In the genomic region with DNA sequence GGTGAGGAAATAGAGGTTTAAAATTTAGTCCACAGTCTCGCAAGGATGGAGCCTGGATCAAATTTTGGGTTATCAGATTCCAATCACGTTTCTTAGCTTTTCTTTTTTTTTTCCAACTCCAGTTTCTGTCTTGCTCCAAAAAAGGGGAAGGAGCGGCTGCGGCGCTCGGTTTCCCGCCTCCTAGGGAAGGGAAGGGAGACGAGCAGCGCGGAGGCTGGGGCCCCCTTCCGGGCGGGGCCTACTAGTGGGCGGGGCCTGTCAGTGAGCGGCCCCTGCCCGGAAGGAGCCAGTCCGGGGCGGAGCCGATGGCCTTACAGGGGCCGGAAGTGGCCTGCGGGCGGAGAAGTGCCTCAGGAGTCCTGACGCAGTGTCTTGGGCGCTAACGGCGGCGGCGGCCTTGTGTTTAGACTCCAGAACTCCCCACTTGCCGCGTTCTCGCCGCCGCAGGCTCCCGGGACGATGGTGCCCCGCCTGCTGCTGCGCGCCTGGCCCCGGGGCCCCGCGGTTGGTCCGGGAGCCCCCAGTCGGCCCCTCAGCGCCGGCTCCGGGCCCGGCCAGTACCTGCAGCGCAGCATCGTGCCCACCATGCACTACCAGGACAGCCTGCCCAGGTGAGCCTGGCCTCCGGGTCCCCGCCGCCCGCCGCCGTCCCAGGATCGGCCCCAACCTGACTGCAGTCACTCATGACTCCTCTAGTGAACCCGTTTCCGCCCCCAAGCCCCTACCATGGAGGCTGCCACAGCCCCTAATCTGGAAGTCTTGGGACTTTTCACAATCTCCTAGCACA, we compare ENCODE assay signal across 8 cellular contexts. TPM values are rescaled to one million over a fixed set of nuclear protein-coding genes. Genes with fewer than 3 reads are reported as not detected.
DNase-seq lines count a peak whose midpoint lies in the region; ATAC-seq and TF ChIP-seq lines count a peak whose summit lies in the region.

A gene (plus strand): TSS at position 340 of the 787 bp plus-strand sequence. CDS start 120 bp downstream, at position 460.

- H3K27ac Mint-ChIP-seq in progenitor cell of endocrine pancreas, result peak within 1 kb of the TSS; percentile 93

- intact Hi-C loops in left ventricle myocardium inferior (cut with micrococcal nuclease) (no loop called here), upper lobe of right lung (cut with DNase I) (no loop called here)

- H3K27me3 ChIP-seq in left ventricle myocardium inferior (ENCODE audit: low read depth) (no peaks in the 10 kb centered on the region), upper lobe of right lung (no peaks in the 10 kb centered on the region)

- ATAC-seq in GM18499 (IDR thresholded peaks at IDR 0.05; ENCODE audit: insufficient read depth, unreplicated experiment) (peak; percentile 82), HG02938 (IDR thresholded peaks at IDR 0.05; ENCODE audit: unreplicated experiment) (peak; percentile 99), upper lobe of right lung (peak; percentile 99)

- peaks cover 61% of the 10 kb centered on the region for H3K4me1 ChIP-seq in left ventricle myocardium inferior
- peaks cover 31% of the 10 kb centered on the region for H3K4me1 ChIP-seq in upper lobe of right lung

- no peaks in the 10 kb centered on the region for H3K9me3 ChIP-seq in left ventricle myocardium inferior (replicated peaks)
- no peaks in the 10 kb centered on the region for H3K9me3 ChIP-seq in upper lobe of right lung

- H3K27ac ChIP-seq in left ventricle myocardium inferior (replicated peaks) (peak within 1 kb of the TSS; percentile 98), upper lobe of right lung (peak within 1 kb of the TSS; percentile 100)

- H3K36me3 ChIP-seq in left ventricle myocardium inferior, result peaks cover 9% of the 10 kb centered on the region
- H3K36me3 ChIP-seq in upper lobe of right lung, result peaks cover 13% of the 10 kb centered on the region

- peak; percentile 52 for DNase-seq in NCI-H187 treated with DMSO at 0.1 percent for 48 hours (lab: John Stamatoyannopoulos, UW)
- DNase-seq in T-helper 2 cell, result peak; percentile 80 to 97 (median 86)
- peak; percentile 21 to 94 (median 82) for DNase-seq in amygdala (lab: John Stamatoyannopoulos, UW)
- DNase-seq in left ventricle myocardium inferior, result peak; percentile 95
- peak; percentile 77 for DNase-seq in progenitor cell of endocrine pancreas (ENCODE audit: low spot score, unreplicated experiment)
- DNase-seq in upper lobe of right lung, result peak; percentile 98

- TF ChIP-seq CTCF in left ventricle myocardium inferior (IDR thresholded peaks at IDR 0.05; ENCODE audit: borderline replicate concordance) (peak; percentile 25), progenitor cell of endocrine pancreas (IDR thresholded peaks at IDR 0.05; ENCODE audit: unreplicated experiment) (no peak), upper lobe of right lung (IDR thresholded peaks at IDR 0.05) (peak; percentile 17)

- H3K4me3 ChIP-seq in left ventricle myocardium inferior (peak within 1 kb of the TSS; percentile 87), upper lobe of right lung (peak within 1 kb of the TSS; percentile 92)

- peak within 1 kb of the TSS; percentile 92 for H3K4me3 Mint-ChIP-seq in progenitor cell of endocrine pancreas (ENCODE audit: low read depth)

- peaks cover 14% of the 10 kb centered on the region for H3K27me3 Mint-ChIP-seq in progenitor cell of endocrine pancreas

- H3K4me1 Mint-ChIP-seq in progenitor cell of endocrine pancreas (ENCODE audit: low read depth), result peaks cover 18% of the 10 kb centered on the region

- peaks cover 3% of the 10 kb centered on the region for H3K36me3 Mint-ChIP-seq in progenitor cell of endocrine pancreas (ENCODE audit: insufficient read depth)

- no peaks in the 10 kb centered on the region for H3K9me3 Mint-ChIP-seq in progenitor cell of endocrine pancreas (ENCODE audit: low read depth)

RNA-seq across cellular contexts. Expression of the gene that starts here (rescaled TPM):
- total RNA-seq in left ventricle myocardium inferior (31.7 TPM), progenitor cell of endocrine pancreas (21.7 and 21.9 TPM in 2 replicates), upper lobe of right lung (24.1 TPM)

Comparison
In these comparisons a context has a peak if more than half of its experiments do, and no peak if none do; other contexts are left out.
1. Peak in every context shown above with its lines: DNase-seq, ATAC-seq, H3K4me3 ChIP-seq and H3K27ac ChIP-seq.